32 cellular contexts compared by ENCODE assay signal in the genomic region with DNA sequence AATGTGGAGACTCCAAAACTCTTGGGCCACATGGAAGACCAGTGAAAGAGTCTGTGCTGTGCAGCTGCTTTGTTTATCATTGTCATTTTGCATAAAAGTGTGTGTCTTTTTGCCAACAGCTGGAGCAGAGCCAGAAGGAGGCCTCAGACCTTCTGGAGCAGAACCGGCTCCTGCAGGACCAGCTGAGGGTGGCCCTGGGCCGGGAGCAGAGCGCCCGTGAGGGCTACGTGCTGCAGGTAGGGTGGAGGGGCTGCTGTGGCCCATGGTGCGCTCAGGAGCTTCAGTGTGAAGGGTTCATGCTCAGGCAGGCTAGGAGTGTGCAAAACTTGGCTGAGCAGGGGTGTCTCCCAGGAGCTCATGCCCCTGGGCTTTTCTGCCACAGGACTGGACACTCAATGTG.
"Had no signal": no experiment of that assay in that cellular context is flagged by ENCODE, and none has a peak within 500 bp of the region (broad histone marks: within the 10 kb centered on the region; RNA-seq: fewer than 3 reads in every experiment).

No MANE protein-coding gene starts in this region.

- H3K27ac Mint-ChIP-seq: activated CD4-positive, alpha-beta memory T cell treated with anti-CD3 and anti-CD28 coated beads, Interleukin-2, amount 10 ng/mL, durations not matched to agents 7 days and 5 days; activated CD8-positive, alpha-beta memory T cell treated with anti-CD3 and anti-CD28 coated beads, Interleukin-2, amount 10 ng/mL, durations not matched to agents 7 days and 5 days; activated naive CD4-positive, alpha-beta T cell treated with anti-CD3 and anti-CD28 coated beads for 36 hours; activated naive CD4-positive, alpha-beta T cell treated with anti-CD3 and anti-CD28 coated beads, Interleukin-2, amount 50 U/mL, for 72 hours; IgD-negative memory B cell; T-helper 1 cell treated with Interleukin-12 subunit alpha and Interleukin-12 subunit beta and Interleukin-4 antibody, amounts not matched to agents 30 μg/mL and 1 μg/mL, for 36 hours had no signal

- H3K4me1 Mint-ChIP-seq: activated CD4-positive, alpha-beta memory T cell treated with anti-CD3 and anti-CD28 coated beads, Interleukin-2, amount 10 ng/mL, durations not matched to agents 7 days and 5 days; activated CD8-positive, alpha-beta memory T cell treated with anti-CD3 and anti-CD28 coated beads, Interleukin-2, amount 10 ng/mL, durations not matched to agents 7 days and 5 days; brain had no signal

- H3K27me3 Mint-ChIP-seq: activated CD4-positive, alpha-beta memory T cell treated with anti-CD3 and anti-CD28 coated beads, Interleukin-2, amount 10 ng/mL, durations not matched to agents 7 days and 5 days; activated CD8-positive, alpha-beta memory T cell treated with anti-CD3 and anti-CD28 coated beads, Interleukin-2, amount 10 ng/mL, durations not matched to agents 7 days and 5 days; IgD-negative memory B cell had no signal

- H3K4me3 Mint-ChIP-seq: activated CD4-positive, alpha-beta memory T cell treated with anti-CD3 and anti-CD28 coated beads, Interleukin-2, amount 10 ng/mL, durations not matched to agents 7 days and 5 days; activated CD8-positive, alpha-beta memory T cell treated with anti-CD3 and anti-CD28 coated beads, Interleukin-2, amount 10 ng/mL, durations not matched to agents 7 days and 5 days; activated naive CD4-positive, alpha-beta T cell treated with anti-CD3 and anti-CD28 coated beads for 36 hours; brain; T-helper 1 cell treated with Interleukin-12 subunit alpha and Interleukin-12 subunit beta and Interleukin-4 antibody, amounts not matched to agents 30 μg/mL and 1 μg/mL, for 36 hours had no signal

- H3K27ac ChIP-seq: adrenal gland, Peyer's patch, WERI-Rb-1 had no signal

- H3K9me3 Mint-ChIP-seq: activated CD4-positive, alpha-beta memory T cell treated with anti-CD3 and anti-CD28 coated beads, Interleukin-2, amount 10 ng/mL, durations not matched to agents 7 days and 5 days; activated naive CD4-positive, alpha-beta T cell treated with anti-CD3 and anti-CD28 coated beads for 36 hours; activated naive CD4-positive, alpha-beta T cell treated with anti-CD3 and anti-CD28 coated beads, Interleukin-2, amount 50 U/mL, for 72 hours; brain; IgD-negative memory B cell; T-helper 1 cell treated with Interleukin-12 subunit alpha and Interleukin-12 subunit beta and Interleukin-4 antibody, amounts not matched to agents 30 μg/mL and 1 μg/mL, for 36 hours had no signal

- DNase-seq: activated CD4-positive, alpha-beta memory T cell treated with anti-CD3 and anti-CD28 coated beads, Interleukin-2, amount 10 ng/mL, durations not matched to agents 7 days and 5 days; activated CD4-positive, alpha-beta T cell treated with anti-CD3 and anti-CD28 coated beads for 1 hour; activated CD4-positive, alpha-beta T cell treated with anti-CD3 and anti-CD28 coated beads for 48 hours; activated CD4-positive, CD25-positive, alpha-beta regulatory T cell; activated CD8-positive, alpha-beta memory T cell treated with anti-CD3 and anti-CD28 coated beads for 24 hours; activated CD8-positive, alpha-beta memory T cell treated with anti-CD3 and anti-CD28 coated beads, Interleukin-2, amount 10 ng/mL, durations not matched to agents 7 days and 5 days; activated CD8-positive, alpha-beta memory T cell treated with anti-CD3 and anti-CD28 coated beads, Interleukin-2, amount 50 U/mL, for 48 hours; activated gamma-delta T cell treated with Interleukin-2 at 50 U/mL for 16 hours; activated naive CD4-positive, alpha-beta T cell treated with anti-CD3 and anti-CD28 coated beads for 36 hours; adrenal gland; caudate nucleus; cerebellar nuclear complex; Kasumi-1; KBM-7; MG63; MV-4-11; NCI-H1092; NCI-H1436 treated with DMSO at 0.1 percent for 48 hours; NCI-H1694 treated with DMSO at 0.1 percent for 48 hours; NCI-H2029; NCI-H510A; NCI-H748 treated with DMSO at 0.1 percent for 48 hours; NK-92 treated with Interleukin-12 subunit alpha and Interleukin-12 subunit beta, amount 100 ng/mL, for 24 hours; PC-3; Peyer's patch; RPMI8226; SIG-M5; WERI-Rb-1 had no signal
